12 cellular contexts compared by ENCODE assay signal in genomic region chr19:41045095-41045494, GRCh38. TPM values are rescaled to one million over a fixed set of nuclear protein-coding genes. Genes with fewer than 3 reads are reported as not detected.
DNase-seq lines count a peak whose midpoint lies in the region; ATAC-seq, FAIRE-seq and TF ChIP-seq lines count a peak whose summit lies in the region.
"Not testable (repeated sequence)": the region's sequence is repeated elsewhere in the genome, so short reads cannot be mapped to it uniquely, and the experiment has no call there.
"Had no signal": no experiment of that assay in that cellular context is flagged by ENCODE, and none has a peak within 500 bp of the region (broad histone marks: within the 10 kb centered on the region; RNA-seq: fewer than 3 reads in every experiment).

No MANE protein-coding gene starts in this region.

- H3K4ac ChIP-seq in trophoblast cell (ENCODE audit: low read depth, low read length): not testable (repeated sequence)

- H3K36me3 ChIP-seq in PC-9 (ENCODE audit: low read depth); bronchial epithelial cell (ENCODE audit: control insufficient read depth, insufficient read depth, low read length); HepG2 (replicated peaks in 1 of 2; ENCODE audit: control insufficient read depth in 1 of 2, insufficient read depth in 2 of 2, low read length in 2 of 2); trophoblast cell (ENCODE audit: control insufficient read depth in 1 of 2, insufficient read depth in 2 of 2, low read length in 2 of 2): not testable (repeated sequence)

- not testable (repeated sequence) for H3K79me1 ChIP-seq in trophoblast cell (ENCODE audit: low read length)

- 8% methylated on average over 1 of the region's 1 CpG for WGBS in HepG2 (ENCODE audit: low lambda C conversion rate)
- no CpG with 5 or more reads among the region's 1 CpG for WGBS in trophoblast cell (ENCODE audit: extremely low coverage, insufficient coverage, insufficient read length)

- not testable (repeated sequence) for H3K27me3 Mint-ChIP-seq in activated CD4-positive, alpha-beta T cell treated with anti-CD3 and anti-CD28 coated beads for 36 hours

- peak; percentile 14 for DNase-seq in ELF-1 (ENCODE audit: low read depth, low spot score)
- DNase-seq in HEK293T (ENCODE audit: extremely low spot score); activated CD4-positive, alpha-beta T cell treated with anti-CD3 and anti-CD28 coated beads for 36 hours; bronchial epithelial cell (ENCODE audit: low read depth); HepG2 (ENCODE audit: low spot score): not testable (repeated sequence)
- DNase-seq in PC-9: peak; percentile 33 to 87
- DNase-seq in trophoblast cell: peak; percentile 77 to 78

- not testable (repeated sequence) for H2BK12ac ChIP-seq in trophoblast cell (ENCODE audit: low read length)

- H3K27ac Mint-ChIP-seq in activated CD4-positive, alpha-beta T cell treated with anti-CD3 and anti-CD28 coated beads for 36 hours: peak overlapping the region; percentile 27

- TF ChIP-seq EP300 in HepG2 (IDR thresholded peaks at IDR 0.05; ENCODE audit: low read depth in 2 of 2, low read length in 2 of 2); HepG2 (CRISPR knock-in tag; IDR thresholded peaks at IDR 0.05; ENCODE audit: borderline replicate concordance): not testable (repeated sequence)

- H3K18ac ChIP-seq in trophoblast cell (ENCODE audit: low read length): not testable (repeated sequence)

- H3K14ac ChIP-seq in trophoblast cell (ENCODE audit: low read length): not testable (repeated sequence)

- not testable (repeated sequence) for H3K4me2 ChIP-seq in PC-9; HepG2 (ENCODE audit: low read depth, low read length); trophoblast cell (ENCODE audit: low read length)

- not testable (repeated sequence) for H4K12ac ChIP-seq in trophoblast cell (ENCODE audit: low read depth, low read length)

- POLR2A ChIA-PET in HEK293T (lab: Yijun Ruan, JAX); PC-9 (lab: Charles Lee; ENCODE audit: unreplicated experiment); activated CD4-positive, alpha-beta T cell treated with anti-CD3 and anti-CD28 coated beads for 36 hours (lab: Charles Lee); HepG2 (lab: Yijun Ruan, JAX): not testable (repeated sequence)

- TF ChIP-seq RAD21 in HepG2 (CRISPR knock-in tag; IDR thresholded peaks at IDR 0.05): not testable (repeated sequence)

- not testable (repeated sequence) for H3K36me3 Mint-ChIP-seq in activated CD4-positive, alpha-beta T cell treated with anti-CD3 and anti-CD28 coated beads for 36 hours (ENCODE audit: low read depth)

- not testable (repeated sequence) for H3K9me2 ChIP-seq in PC-9 (ENCODE audit: insufficient read depth)

- ATAC-seq in activated CD4-positive, alpha-beta T cell treated with anti-CD3 and anti-CD28 coated beads for 36 hours; HepG2: not testable (repeated sequence)

- not testable (repeated sequence) for TF ChIP-seq CTCF in PC-9 (conservative IDR thresholded peaks at IDR 0.05); bronchial epithelial cell (IDR thresholded peaks at IDR 0.05; ENCODE audit: insufficient read depth, low read length, severe bottlenecking); HepG2 (CRISPR knock-in tag; IDR thresholded peaks at IDR 0.05)

- H3K4me3 Mint-ChIP-seq in activated CD4-positive, alpha-beta T cell treated with anti-CD3 and anti-CD28 coated beads for 36 hours: not testable (repeated sequence)

- peaks cover 15% of the 10 kb centered on the region for H3K27me3 ChIP-seq in PC-9 (ENCODE audit: insufficient read depth, low read depth)
- H3K27me3 ChIP-seq in bronchial epithelial cell (ENCODE audit: control insufficient read depth, insufficient read depth, low read length); HepG2 (ENCODE audit: control insufficient read depth in 1 of 2, insufficient read depth in 2 of 2, low read length in 2 of 2); trophoblast cell (ENCODE audit: insufficient read depth, low read length): not testable (repeated sequence)

- peak; percentile 50 for FAIRE-seq in bronchial epithelial cell (lab: Jason Lieb, UNC)
- FAIRE-seq in HepG2 (lab: Jason Lieb, UNC): not testable (repeated sequence)

- H3K9me3 ChIP-seq in PC-9 (ENCODE audit: insufficient read depth, low read depth); HepG2 (ENCODE audit: low read length); trophoblast cell (ENCODE audit: insufficient read depth, low read depth, low read length): not testable (repeated sequence)

- H3K4me1 Mint-ChIP-seq in activated CD4-positive, alpha-beta T cell treated with anti-CD3 and anti-CD28 coated beads for 36 hours: not testable (repeated sequence)

- not testable (repeated sequence) for H3K27ac ChIP-seq in PC-9; HepG2 (ENCODE audit: extremely low read length, insufficient read depth, low read length); trophoblast cell (ENCODE audit: low read depth, low read length)

- H4K8ac ChIP-seq in trophoblast cell (ENCODE audit: low read depth, low read length): not testable (repeated sequence)

- not testable (repeated sequence) for H3F3A ChIP-seq in PC-9 (ENCODE audit: insufficient read depth, low read depth)

- H2AK5ac ChIP-seq in trophoblast cell (ENCODE audit: low read length): not testable (repeated sequence)

- H3K23ac ChIP-seq in trophoblast cell (ENCODE audit: low read length): not testable (repeated sequence)

- CTCF ChIA-PET in HEK293T (lab: Yijun Ruan, JAX): interaction anchor here (0.8 kb wide), 1 partner anchor 661 kb away, joined by 4 read pairs; no protein-coding TSS in a partner anchor
- CTCF ChIA-PET in PC-9 (lab: Charles Lee): interaction anchor here (0.7 kb wide), 1 partner anchor 278 kb away, joined by 6 read pairs; no protein-coding TSS in a partner anchor
- CTCF ChIA-PET in activated CD4-positive, alpha-beta T cell treated with anti-CD3 and anti-CD28 coated beads for 36 hours (lab: Charles Lee): interaction anchor here (0.6 kb wide), 3 partner anchors 64 to 1121 kb away, joined by 3 to 4 read pairs (median 3); no protein-coding TSS in a partner anchor
- CTCF ChIA-PET in HepG2 (lab: Yijun Ruan, JAX; ENCODE audit: low intra/inter-chr PET ratio, low total read pairs): not testable (repeated sequence)

- H4K91ac ChIP-seq in trophoblast cell (ENCODE audit: low read depth, low read length): not testable (repeated sequence)

- H2BK120ac ChIP-seq in trophoblast cell (ENCODE audit: insufficient read depth, low read length, poor library complexity): not testable (repeated sequence)

- not testable (repeated sequence) for H3K4me1 ChIP-seq in PC-9 (replicated peaks; ENCODE audit: insufficient read depth); HepG2 (ENCODE audit: insufficient read depth, low read length); trophoblast cell (ENCODE audit: control insufficient read depth in 1 of 2, insufficient read depth in 2 of 2, low read length in 2 of 2)

- not testable (repeated sequence) for H3K9ac ChIP-seq in HepG2 (ENCODE audit: insufficient read depth, low read depth, low read length); trophoblast cell (ENCODE audit: low read length)

- not testable (repeated sequence) for H3K79me2 ChIP-seq in PC-9 (ENCODE audit: low read depth); HepG2 (ENCODE audit: insufficient read depth, low read length); trophoblast cell (ENCODE audit: control insufficient read depth, insufficient read depth, low read length, poor library complexity)

- not testable (repeated sequence) for H4K20me1 ChIP-seq in PC-9 (ENCODE audit: insufficient read depth); HepG2 (ENCODE audit: insufficient read depth, low read length)

- H2BK5ac ChIP-seq in trophoblast cell (ENCODE audit: low read depth, low read length, poor library complexity): not testable (repeated sequence)

- TF ChIP-seq POLR2A in HepG2 (IDR thresholded peaks at IDR 0.05; ENCODE audit: insufficient read depth in 1 of 2, low read depth in 2 of 2, low read length in 2 of 2): not testable (repeated sequence)

- not testable (repeated sequence) for BruUV-seq in PC-9 (replicated peaks; lab: Mats Ljungman, UMichigan); HepG2 (replicated peaks; lab: Mats Ljungman, UMichigan)

- intact Hi-C loops in PC-9 (cut with micrococcal nuclease; ENCODE audit: unreplicated experiment); activated CD4-positive, alpha-beta T cell treated with anti-CD3 and anti-CD28 coated beads for 36 hours (cut with DNase I, micrococcal nuclease); HepG2 (cut with micrococcal nuclease; ENCODE audit: unreplicated experiment): not testable (repeated sequence)

- not testable (repeated sequence) for H3K4me3 ChIP-seq in PC-9; bronchial epithelial cell (ENCODE audit: low read depth, low read length); HepG2 (replicated peaks in 1 of 3; ENCODE audit: insufficient read depth in 1 of 3, low read depth in 2 of 3, low read length in 3 of 3); trophoblast cell (ENCODE audit: low read depth, low read length)

- not testable (repeated sequence) for H2AFZ ChIP-seq in PC-9; HepG2 (ENCODE audit: low read length); trophoblast cell (ENCODE audit: insufficient read depth, low read length, poor library complexity)

- not testable (repeated sequence) for H3K9me3 Mint-ChIP-seq in activated CD4-positive, alpha-beta T cell treated with anti-CD3 and anti-CD28 coated beads for 36 hours (ENCODE audit: low read depth)

- in situ Hi-C loops in HepG2 (cut with HindIII; ENCODE audit: extremely low pct_ligation_motif_present, low pct_unique_long_range_greater_than_20kb): not testable (repeated sequence)

RNA-seq across cellular contexts. Expression of gene CYP2A13, which starts 43.2 kb away (rescaled TPM):
- not detected in 2 replicates for total RNA-seq in PC-9 (2021)
- total RNA-seq in activated CD4-positive, alpha-beta T cell treated with anti-CD3 and anti-CD28 coated beads for 36 hours: not detected
- not detected in 2 replicates for total RNA-seq in bronchial epithelial cell
- total RNA-seq in HepG2 (2016; rRNA removed; fragmentation: Illumina TruSeq; extraction: Trizol): not detected in 2 replicates
- not detected in 2 replicates for total RNA-seq in HepG2 (2016; cell fraction: cytosol; rRNA removed; fragmentation: Illumina TruSeq; extraction: Trizol; ENCODE audit: low read depth)
- not detected in 2 replicates for total RNA-seq in HepG2 (2016; cell fraction: insoluble cytoplasmic fraction; rRNA removed; fragmentation: Illumina TruSeq; extraction: Trizol)
- total RNA-seq in HepG2 (2016; cell fraction: membrane; rRNA removed; fragmentation: Illumina TruSeq; extraction: Trizol): not detected in 2 replicates
- total RNA-seq in HepG2 (2016; cell fraction: nucleus; rRNA removed; fragmentation: Illumina TruSeq; extraction: Trizol): not detected in 2 replicates
- polyA plus RNA-seq in HepG2 (2011; rRNA removed): not detected in 2 replicates
- not detected in 2 replicates for polyA plus RNA-seq in HepG2 (2011; cell fraction: cytosol; rRNA removed)
- not detected in 2 replicates for polyA plus RNA-seq in HepG2 (2011; cell fraction: nucleus; rRNA removed)
- polyA plus RNA-seq in HepG2 (2012): not detected in 2 replicates
- not detected in 2 replicates for polyA plus RNA-seq in HepG2 (2016; cell fraction: cytosol; fragmentation: Illumina TruSeq; extraction: Trizol; ENCODE audit: low read depth)
- polyA plus RNA-seq in HepG2 (2016; cell fraction: insoluble cytoplasmic fraction; fragmentation: Illumina TruSeq; extraction: Trizol; ENCODE audit: low read depth): not detected in 2 replicates
- polyA plus RNA-seq in HepG2 (2016; cell fraction: membrane; fragmentation: Illumina TruSeq; extraction: Trizol; ENCODE audit: low read depth): not detected in 2 replicates
- polyA plus RNA-seq in HepG2 (2016; cell fraction: nucleus; fragmentation: Illumina TruSeq; extraction: Trizol; ENCODE audit: insufficient read depth, low read depth): not detected in 2 replicates
- not detected in 2 replicates for polyA minus RNA-seq in HepG2 (2011; rRNA and poly(A)+ RNA removed; ENCODE audit: low replicate concordance)
- polyA minus RNA-seq in HepG2 (2011; cell fraction: cytosol; rRNA and poly(A)+ RNA removed): not detected in 2 replicates
- not detected in 2 replicates for polyA minus RNA-seq in HepG2 (2011; cell fraction: nucleus; rRNA and poly(A)+ RNA removed)
- polyA plus RNA-seq in trophoblast cell (2013): not detected in 2 replicates
- total RNA-seq: Caco-2; CD4-positive, alpha-beta memory T cell; HT-29; Right ventricle myocardium superior; SK-MEL-5 had no signal
- polyA plus RNA-seq: CD4-positive, alpha-beta memory T cell had no signal

RNA-seq across cellular contexts. Expression of gene CYP2B6, which starts 54.0 kb away (rescaled TPM):
- total RNA-seq in PC-9 (2021) (not detected in 2 replicates), bronchial epithelial cell (not detected in 2 replicates), HepG2 (2016; rRNA removed; fragmentation: Illumina TruSeq; extraction: Trizol) (not detected in 2 replicates)
- not detected for total RNA-seq in activated CD4-positive, alpha-beta T cell treated with anti-CD3 and anti-CD28 coated beads for 36 hours
- not detected in 2 replicates for total RNA-seq in HepG2 (2016; cell fraction: cytosol; rRNA removed; fragmentation: Illumina TruSeq; extraction: Trizol; ENCODE audit: low read depth)
- total RNA-seq in HepG2 (2016; cell fraction: insoluble cytoplasmic fraction; rRNA removed; fragmentation: Illumina TruSeq; extraction: Trizol): not detected in 2 replicates
- total RNA-seq in HepG2 (2016; cell fraction: membrane; rRNA removed; fragmentation: Illumina TruSeq; extraction: Trizol): not detected in 2 replicates
- total RNA-seq in HepG2 (2016; cell fraction: nucleus; rRNA removed; fragmentation: Illumina TruSeq; extraction: Trizol): not detected in 2 replicates
- polyA plus RNA-seq in HepG2 (2011; rRNA removed): 0.09 TPM in 2 replicates
- polyA plus RNA-seq in HepG2 (2011; cell fraction: cytosol; rRNA removed): 0.07 and 0.08 TPM in 2 replicates
- polyA plus RNA-seq in HepG2 (2011; cell fraction: nucleus; rRNA removed): 0.10 and 0.12 TPM in 2 replicates
- polyA plus RNA-seq in HepG2 (2012): not detected in 2 replicates
- not detected in 2 replicates for polyA plus RNA-seq in HepG2 (2016; cell fraction: cytosol; fragmentation: Illumina TruSeq; extraction: Trizol; ENCODE audit: low read depth)
- not detected in 2 replicates for polyA plus RNA-seq in HepG2 (2016; cell fraction: insoluble cytoplasmic fraction; fragmentation: Illumina TruSeq; extraction: Trizol; ENCODE audit: low read depth)
- polyA plus RNA-seq in HepG2 (2016; cell fraction: membrane; fragmentation: Illumina TruSeq; extraction: Trizol; ENCODE audit: low read depth): not detected in 2 replicates
- not detected in 2 replicates for polyA plus RNA-seq in HepG2 (2016; cell fraction: nucleus; fragmentation: Illumina TruSeq; extraction: Trizol; ENCODE audit: insufficient read depth, low read depth)
- 0.26 TPM in 1 of 2 replicates, not detected in the other for polyA minus RNA-seq in HepG2 (2011; rRNA and poly(A)+ RNA removed; ENCODE audit: low replicate concordance)
- not detected in 2 replicates for polyA minus RNA-seq in HepG2 (2011; cell fraction: cytosol; rRNA and poly(A)+ RNA removed)
- polyA minus RNA-seq in HepG2 (2011; cell fraction: nucleus; rRNA and poly(A)+ RNA removed): not detected in 2 replicates
- 0.01 and 0.06 TPM in 2 replicates for polyA plus RNA-seq in trophoblast cell (2013)
- total RNA-seq: CD4-positive, alpha-beta memory T cell had no signal
- polyA plus RNA-seq: CD4-positive, alpha-beta memory T cell had no signal
